ENCODE assay signal across 1 cellular context in genomic region chr7:151440799-151441443, GRCh38.
TF ChIP-seq lines count a peak whose summit lies in the region.

No MANE protein-coding gene starts in this region.

TF ChIP-seq in endothelial cell of umbilical vein, 7 proteins besides CTCF, POLR2A, EP300 and RAD21:
- TF ChIP-seq FOS (IDR thresholded peaks at IDR 0.05; ENCODE audit: borderline replicate concordance, insufficient read depth, low read length), result no peak
- peak; percentile 13 for TF ChIP-seq EZH2 (IDR thresholded peaks at IDR 0.05; ENCODE audit: borderline replicate concordance, low read depth, low read length, severe bottlenecking)
TF ChIP-seq in endothelial cell of umbilical vein: peak in this region for 1.
